Comparison of ENCODE assay signal across 8 cellular contexts in genomic region chr20:4607287-4607713, GRCh38.
DNase-seq lines count a peak whose midpoint lies in the region; ATAC-seq and TF ChIP-seq lines count a peak whose summit lies in the region.

No MANE protein-coding gene starts in this region.

- in situ Hi-C loops in KBM-7 (cut with MboI; ENCODE audit: low pct_unique_long_range_greater_than_20kb, low sequenced_read_pairs) = no loop called here
- in situ Hi-C loops in transverse colon (cut with MboI; ENCODE audit: low pct_ligation_motif_present in 1 of 4, low pct_unique_long_range_greater_than_20kb in 1 of 4, low sequenced_read_pairs in 3 of 4) = loop anchor here in 3 of 4 donors (5.0 to 25.0 kb wide), 4 partner anchors 110 to 480 kb away; partner anchors contain the start of gene PRND (in 1 of the 3)

- peak overlapping the region; percentile 66 for H2AFZ ChIP-seq in neuronal stem cell (ENCODE audit: low read length)

- WGBS in neuronal stem cell (ENCODE audit: extremely low coverage in 2 of 2, insufficient read length in 2 of 2, insufficient replicate concordance in 1 of 2), 2 donors = no CpG with 5 or more reads among the region's 13 CpGs
- 0 to 34% methylated on average over 1 to 13 of the region's 13 CpGs for WGBS in transverse colon (ENCODE audit: low coverage in 1 of 2), 2 donors

- no peak overlapping the region for H4K8ac ChIP-seq in neuronal stem cell (ENCODE audit: low read depth, low read length)

- intact Hi-C loops in transverse colon (cut with DNase I; ENCODE audit: low total_unique reads) = no loop called here

- no peak for TF ChIP-seq EP300 in transverse colon (IDR thresholded peaks at IDR 0.05; ENCODE audit: low read depth)

- no peak for TF ChIP-seq POLR2A in transverse colon (IDR thresholded peaks at IDR 0.05)

- H3K36me3 ChIP-seq in neuronal stem cell (replicated peaks in 1 of 2; ENCODE audit: control insufficient read depth in 2 of 2, insufficient read depth in 2 of 2, low read length in 2 of 2) (no peaks in the 10 kb centered on the region), transverse colon (no peaks in the 10 kb centered on the region)

- H2BK12ac ChIP-seq in neuronal stem cell (ENCODE audit: low read length) = no peak overlapping the region

- DNase-seq in GM10266 (ENCODE audit: extremely low spot score) (peak; percentile 58), KBM-7 (peak; percentile 72), RPMI7951 (ENCODE audit: low read depth) (peak; percentile 80), fibroblast of pulmonary artery (ENCODE audit: low read depth) (peak; percentile 81), neuronal stem cell (ENCODE audit: low spot score) (peak; percentile 74), transverse colon (peak; percentile 50)
- peak; percentile 14 to 36 for DNase-seq in activated T-helper 1 cell treated with anti-CD3 and anti-CD28 coated beads, Interleukin-2, amount 50 U/mL, for 16 hours (ENCODE audit: low read depth in 1 of 2, low spot score in 1 of 2)

- no peak overlapping the region for H2BK5ac ChIP-seq in neuronal stem cell (ENCODE audit: low read length)

- H3K18ac ChIP-seq in neuronal stem cell (ENCODE audit: low read length) = no peak overlapping the region

- H4K91ac ChIP-seq in neuronal stem cell (ENCODE audit: low read depth, low read length, poor library complexity) = no peak overlapping the region

- no peak overlapping the region for H3K27ac ChIP-seq in neuronal stem cell (replicated peaks; ENCODE audit: low read length)
- no peak overlapping the region for H3K27ac ChIP-seq in transverse colon

- H3K9me3 ChIP-seq in neuronal stem cell (replicated peaks in 1 of 2; ENCODE audit: control insufficient read depth in 2 of 2, insufficient read depth in 1 of 2, low read depth in 1 of 2, low read length in 2 of 2) (no peaks in the 10 kb centered on the region), transverse colon (no peaks in the 10 kb centered on the region)

- no peak overlapping the region for H3K4me3 ChIP-seq in fibroblast of pulmonary artery (replicated peaks; ENCODE audit: low read depth, low read length)
- H3K4me3 ChIP-seq in neuronal stem cell (ENCODE audit: low read length in 2 of 2) = no peak overlapping the region
- no peak overlapping the region for H3K4me3 ChIP-seq in transverse colon

- no peak overlapping the region for H3K9ac ChIP-seq in neuronal stem cell (ENCODE audit: low read depth, low read length, poor library complexity)

- H3K4me1 ChIP-seq in neuronal stem cell (ENCODE audit: control insufficient read depth in 2 of 2, insufficient read depth in 1 of 2, low read depth in 1 of 2, low read length in 2 of 2) (no peaks in the 10 kb centered on the region), transverse colon (peaks cover 0 to 31% (median 0%) of the 10 kb centered on the region in 4 donors)

- no peak overlapping the region for H2BK120ac ChIP-seq in neuronal stem cell (ENCODE audit: low read depth, low read length)

- no peak overlapping the region for H3K23ac ChIP-seq in neuronal stem cell (ENCODE audit: low read depth, low read length, poor library complexity)

- no peak overlapping the region for H3K4ac ChIP-seq in neuronal stem cell (ENCODE audit: low read length)

- ATAC-seq in GM19397 (IDR thresholded peaks at IDR 0.05; ENCODE audit: unreplicated experiment) = no peak

- no peak overlapping the region for H3K14ac ChIP-seq in neuronal stem cell (ENCODE audit: low read length)

- H3K79me1 ChIP-seq in neuronal stem cell (ENCODE audit: low read depth, low read length) = no peaks in the 10 kb centered on the region

- H3K4me2 ChIP-seq in neuronal stem cell (ENCODE audit: insufficient read depth, low read length, poor library complexity, severe bottlenecking) = no peak overlapping the region

- peaks cover 0 to 29% (median 0%) of the 10 kb centered on the region in 3 experiments for H3K27me3 ChIP-seq in neuronal stem cell (ENCODE audit: control insufficient read depth in 3 of 3, insufficient read depth in 3 of 3, low read depth in 1 of 3, low read length in 3 of 3)
- H3K27me3 ChIP-seq in transverse colon = peaks cover 20% of the 10 kb centered on the region

- no peak overlapping the region for H2BK15ac ChIP-seq in neuronal stem cell (ENCODE audit: low read length)

- TF ChIP-seq CTCF in GM10266 (IDR thresholded peaks at IDR 0.05; ENCODE audit: control insufficient read depth, insufficient read depth, low read depth, missing control alignments) = peak; percentile 84
- peak; percentile 97 for TF ChIP-seq CTCF in fibroblast of pulmonary artery (IDR thresholded peaks at IDR 0.05; ENCODE audit: low read length, missing control alignments)
- peak; percentile 92 to 99 (median 95) for TF ChIP-seq CTCF in transverse colon (IDR thresholded peaks at IDR 0.05)

- no peak overlapping the region for H2AK5ac ChIP-seq in neuronal stem cell (ENCODE audit: low read depth, low read length)

Comparison
In these comparisons a context has a peak if more than half of its experiments do, and no peak if none do; other contexts are left out.
1. DNase-seq: peak in every context shown above with its lines; median percentile 81 in fibroblast of pulmonary artery; 80 in RPMI7951; 74 in neuronal stem cell; 72 in KBM-7; 58 in GM10266; 50 in transverse colon; 25 in activated T-helper 1 cell treated with anti-CD3 and anti-CD28 coated beads, Interleukin-2, amount 50 U/mL, for 16 hours.